In genomic region chr11:4665424-4665823, GRCh38 we compare ENCODE assay signal across 26 cellular contexts. TPM values are rescaled to one million over a fixed set of nuclear protein-coding genes. Genes with fewer than 3 reads are reported as not detected.
DNase-seq lines count a peak whose midpoint lies in the region; ATAC-seq and TF ChIP-seq lines count a peak whose summit lies in the region.
"Had no signal": no experiment of that assay in that cellular context is flagged by ENCODE, and none has a peak within 500 bp of the region (broad histone marks: within the 10 kb centered on the region; RNA-seq: fewer than 3 reads in every experiment).

No MANE protein-coding gene starts in this region.

- no peak overlapping the region for H3K4me3 Mint-ChIP-seq in osteocyte (ENCODE audit: unreplicated experiment)

- TF ChIP-seq CTCF in brain microvascular endothelial cell (IDR thresholded peaks at IDR 0.05; ENCODE audit: low read depth, low read length, missing control alignments) (no peak), osteocyte (IDR thresholded peaks at IDR 0.05) (no peak)

- H3K27me3 ChIP-seq in brain microvascular endothelial cell (replicated peaks) (no peaks in the 10 kb centered on the region), Karpas-422 (ENCODE audit: low read length) (no peaks in the 10 kb centered on the region)
- H3K27me3 ChIP-seq: MG63 had no signal

- H3K4me2 ChIP-seq in Karpas-422 (ENCODE audit: low read depth, low read length, poor library complexity, severe bottlenecking) = no peak overlapping the region

- no peaks in the 10 kb centered on the region for H3K9me3 Mint-ChIP-seq in osteocyte (ENCODE audit: unreplicated experiment)

- no peaks in the 10 kb centered on the region for H3K79me2 ChIP-seq in Karpas-422 (ENCODE audit: low read length)

- H3K4me1 Mint-ChIP-seq in osteocyte (ENCODE audit: unreplicated experiment) = peaks cover 38% of the 10 kb centered on the region
- H3K4me1 Mint-ChIP-seq: CD4-positive, alpha-beta memory T cell had no signal

- peak overlapping the region; percentile 68 for H3K27ac Mint-ChIP-seq in osteocyte (ENCODE audit: unreplicated experiment)
- H3K27ac Mint-ChIP-seq: CD4-positive, alpha-beta memory T cell had no signal

- no peaks in the 10 kb centered on the region for H3K27me3 Mint-ChIP-seq in osteocyte (ENCODE audit: unreplicated experiment)

- DNase-seq in ELR (ENCODE audit: low read depth) = peak; percentile 10
- peak; percentile 32 for DNase-seq in brain microvascular endothelial cell
- DNase-seq in hepatic stellate cell (ENCODE audit: low spot score) = peak; percentile 42
- DNase-seq in osteocyte (ENCODE audit: extremely low spot score, unreplicated experiment) = no peak
- no peak for DNase-seq in COR-L47 (lab: John Stamatoyannopoulos, UW)
- no peak for DNase-seq in NCI-H1694 (lab: John Stamatoyannopoulos, UW)
- DNase-seq in Karpas-422 = no peak
- DNase-seq: C1 segment of cervical spinal cord; Caco-2; CD4-positive, alpha-beta memory T cell; GDM1; KBM-7; MG63; NCI-H1105 treated with DMSO at 0.1 percent for 48 hours; NCI-H146; NCI-H2081; NCI-H226; NCI-H510A; NCI-H69; SHP77 had no signal

- H3K4me3 ChIP-seq in brain microvascular endothelial cell (ENCODE audit: low read depth, low read length) (no peak overlapping the region), Karpas-422 (ENCODE audit: low read length) (no peak overlapping the region)
- H3K4me3 ChIP-seq: GM12878, MG63 had no signal

- no peaks in the 10 kb centered on the region for H3K9me2 ChIP-seq in Karpas-422 (replicated peaks; ENCODE audit: insufficient read depth, low read length)

- no peak overlapping the region for H3K9ac ChIP-seq in Karpas-422 (ENCODE audit: low read length)

- no peak overlapping the region for H2AFZ ChIP-seq in Karpas-422 (ENCODE audit: low read length)

- no peaks in the 10 kb centered on the region for H3K4me1 ChIP-seq in Karpas-422 (ENCODE audit: low read length)
- H3K4me1 ChIP-seq: Caco-2 had no signal

- no peaks in the 10 kb centered on the region for H3K36me3 Mint-ChIP-seq in osteocyte (ENCODE audit: unreplicated experiment)
- H3K36me3 Mint-ChIP-seq: CD4-positive, alpha-beta memory T cell had no signal

- H4K20me1 ChIP-seq in Karpas-422 (ENCODE audit: insufficient read depth, low read depth, low read length) = no peaks in the 10 kb centered on the region

- in situ Hi-C loops in brain microvascular endothelial cell (cut with HindIII; ENCODE audit: low pct_ligation_motif_present, low sequenced_read_pairs) = no loop called here

- H3K36me3 ChIP-seq in brain microvascular endothelial cell (replicated peaks) (no peaks in the 10 kb centered on the region), Karpas-422 (ENCODE audit: insufficient read depth, low read length) (no peaks in the 10 kb centered on the region)
- H3K36me3 ChIP-seq: MG63 had no signal

- no peak for ATAC-seq in GM21423 (IDR thresholded peaks at IDR 0.05; ENCODE audit: unreplicated experiment)
- ATAC-seq: GM12878, Panc1 had no signal

- peak overlapping the region; percentile 35 for H3K27ac ChIP-seq in brain microvascular endothelial cell
- H3K27ac ChIP-seq in Karpas-422 (ENCODE audit: low read length) = no peak overlapping the region
- H3K27ac ChIP-seq: RWPE1 had no signal

- H3K9me3 ChIP-seq in Karpas-422 (ENCODE audit: low read length) = no peaks in the 10 kb centered on the region
- H3K9me3 ChIP-seq: Caco-2, MG63 had no signal

RNA-seq across cellular contexts. Expression of gene OR51E1, which starts 21.6 kb away (rescaled TPM):
- 0.81 and 1.1 TPM in 2 replicates for total RNA-seq in osteocyte
- total RNA-seq in Karpas-422 (2014; rRNA removed; shearing (Covaris generic); ENCODE audit: low replicate concordance) = not detected in 2 replicates
- total RNA-seq: A172; Caco-2; CD4-positive, alpha-beta memory T cell; GM12878; H1 had no signal

RNA-seq across cellular contexts. Expression of gene OR51D1, which starts 28.1 kb away (rescaled TPM):
- not detected in 2 replicates for total RNA-seq in osteocyte
- total RNA-seq in Karpas-422 (2014; rRNA removed; shearing (Covaris generic); ENCODE audit: low replicate concordance) = not detected in 2 replicates
- total RNA-seq: A172; Caco-2; CD4-positive, alpha-beta memory T cell; H1 had no signal

RNA-seq across cellular contexts. Expression of gene OR51E2, which starts 32.2 kb away (rescaled TPM):
- total RNA-seq in osteocyte = 0.40 and 0.76 TPM in 2 replicates
- total RNA-seq in Karpas-422 (2014; rRNA removed; shearing (Covaris generic); ENCODE audit: low replicate concordance) = not detected in 2 replicates
- total RNA-seq: A172; Caco-2; CD4-positive, alpha-beta memory T cell; GM12878; H1 had no signal

RNA-seq across cellular contexts. Expression of gene MMP26, which starts 39.2 kb away (rescaled TPM):
- total RNA-seq in osteocyte = not detected in 2 replicates
- not detected in 2 replicates for total RNA-seq in Karpas-422 (2014; rRNA removed; shearing (Covaris generic); ENCODE audit: low replicate concordance)
- total RNA-seq: A172; Caco-2; CD4-positive, alpha-beta memory T cell; GM12878; H1 had no signal

RNA-seq across cellular contexts. Expression of gene TRIM68, which starts 57.4 kb away (rescaled TPM):
- 10.7 and 13.8 TPM in 2 replicates for total RNA-seq in osteocyte
- 17.5 and 21.1 TPM in 2 replicates for total RNA-seq in Karpas-422 (2014; rRNA removed; shearing (Covaris generic); ENCODE audit: low replicate concordance)

Comparison
In these comparisons a context has a peak if more than half of its experiments do, and no peak if none do; other contexts are left out.
1. DNase-seq: peak in ELR (single experiment), brain microvascular endothelial cell (single experiment) and hepatic stellate cell (single experiment); none in osteocyte (single experiment), COR-L47 (single experiment), NCI-H1694 (single experiment) and Karpas-422 (single experiment).